ENCODE assay signal across 1 cellular context in the genomic region with DNA sequence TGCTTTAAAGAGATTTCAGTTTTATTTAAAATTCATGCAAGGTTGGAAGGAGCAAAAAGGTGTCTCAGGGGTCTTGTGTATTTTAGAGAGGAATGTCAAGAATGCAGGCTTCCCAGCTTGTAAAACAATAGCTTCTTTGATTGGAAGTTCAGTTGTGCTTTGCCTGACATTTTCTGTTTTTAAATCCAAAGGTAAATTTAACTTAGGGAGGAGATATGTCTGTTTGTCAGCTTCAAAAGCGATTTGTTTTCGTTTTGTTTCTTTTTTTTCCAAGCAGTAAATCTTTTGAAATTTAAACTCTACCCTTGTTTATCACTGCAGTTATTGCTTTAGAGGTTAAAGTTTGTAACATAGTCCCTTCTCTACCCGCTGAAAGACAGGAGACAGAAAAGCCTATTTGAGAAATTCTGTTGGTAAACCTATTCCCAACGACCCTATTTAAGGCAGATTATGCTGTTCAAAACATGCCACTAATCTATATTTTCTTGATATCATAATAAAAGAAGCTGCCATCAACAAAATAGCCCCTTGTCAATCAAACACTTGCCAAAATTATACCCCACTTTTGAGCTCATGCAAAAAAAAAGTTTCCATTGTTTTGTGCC.
TF ChIP-seq lines count a peak whose summit lies in the region.

No MANE protein-coding gene starts in this region.

TF ChIP-seq in HepG2, 621 proteins besides CTCF, POLR2A, EP300 and RAD21 (continued from another document and continues in another):
- peak; percentile 86 for TF ChIP-seq ARID3A (IDR thresholded peaks at IDR 0.05; ENCODE audit: low read depth, low read length)
- peak; percentile 92 for TF ChIP-seq RCOR2 (CRISPR knock-in tag; IDR thresholded peaks at IDR 0.05)
- TF ChIP-seq ZNF383 (CRISPR knock-in tag; IDR thresholded peaks at IDR 0.05; ENCODE audit: borderline replicate concordance): no peak
- TF ChIP-seq TBP (CRISPR knock-in tag; IDR thresholded peaks at IDR 0.05): no peak
- peak; percentile 77; the same call in 1 of the 2 replicates for TF ChIP-seq SMYD3 (CRISPR knock-in tag; IDR thresholded peaks at IDR 0.05)
- TF ChIP-seq RXRA (CRISPR knock-in tag; IDR thresholded peaks at IDR 0.05): no peak; the same call in 1 of the 2 replicates
- TF ChIP-seq ZMYM4 (CRISPR knock-in tag; IDR thresholded peaks at IDR 0.05): peak; percentile 65
- peak; percentile 67 for TF ChIP-seq STAG1 (CRISPR knock-in tag; IDR thresholded peaks at IDR 0.05)
- peak; percentile 15; the same call in 1 of the 2 replicates for TF ChIP-seq TOPORS (CRISPR knock-in tag; IDR thresholded peaks at IDR 0.05)
- peak; percentile 53; the same call in 1 of the 2 replicates for TF ChIP-seq ZNF281 (CRISPR knock-in tag; IDR thresholded peaks at IDR 0.05; ENCODE audit: borderline replicate concordance)
- TF ChIP-seq ZNF20 (CRISPR knock-in tag; IDR thresholded peaks at IDR 0.05): no peak
- TF ChIP-seq, protein P1, sequence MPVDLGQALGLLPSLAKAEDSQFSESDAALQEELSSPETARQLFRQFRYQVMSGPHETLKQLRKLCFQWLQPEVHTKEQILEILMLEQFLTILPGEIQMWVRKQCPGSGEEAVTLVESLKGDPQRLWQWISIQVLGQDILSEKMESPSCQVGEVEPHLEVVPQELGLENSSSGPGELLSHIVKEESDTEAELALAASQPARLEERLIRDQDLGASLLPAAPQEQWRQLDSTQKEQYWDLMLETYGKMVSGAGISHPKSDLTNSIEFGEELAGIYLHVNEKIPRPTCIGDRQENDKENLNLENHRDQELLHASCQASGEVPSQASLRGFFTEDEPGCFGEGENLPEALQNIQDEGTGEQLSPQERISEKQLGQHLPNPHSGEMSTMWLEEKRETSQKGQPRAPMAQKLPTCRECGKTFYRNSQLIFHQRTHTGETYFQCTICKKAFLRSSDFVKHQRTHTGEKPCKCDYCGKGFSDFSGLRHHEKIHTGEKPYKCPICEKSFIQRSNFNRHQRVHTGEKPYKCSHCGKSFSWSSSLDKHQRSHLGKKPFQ (CRISPR knock-in tag; IDR thresholded peaks at IDR 0.05; ENCODE audit: insufficient replicate concordance): peak; percentile 38
- TF ChIP-seq ZNF614 (CRISPR knock-in tag; IDR thresholded peaks at IDR 0.05; ENCODE audit: borderline replicate concordance): peak; percentile 90
- peak; percentile 94 for TF ChIP-seq HOMEZ (CRISPR knock-in tag; IDR thresholded peaks at IDR 0.05; ENCODE audit: low read depth)
- TF ChIP-seq ZNF678 (CRISPR knock-in tag; IDR thresholded peaks at IDR 0.05): no peak
- peak; percentile 96 for TF ChIP-seq SIX4 (CRISPR knock-in tag; IDR thresholded peaks at IDR 0.05)
- TF ChIP-seq ZNF629 (CRISPR knock-in tag; conservative IDR thresholded peaks at IDR 0.05): 0 out of 2 replicates have a peak, but pooled peaks have one; percentile 15
- no peak for TF ChIP-seq KLF12 (CRISPR knock-in tag; IDR thresholded peaks at IDR 0.05; ENCODE audit: borderline replicate concordance)
- peak; percentile 94 for TF ChIP-seq BCL6 (CRISPR knock-in tag; IDR thresholded peaks at IDR 0.05)
- TF ChIP-seq NR1H2 (CRISPR knock-in tag; IDR thresholded peaks at IDR 0.05; ENCODE audit: borderline replicate concordance, low read depth): no peak
- TF ChIP-seq NBN (conservative IDR thresholded peaks at IDR 0.05): no peak
- TF ChIP-seq ZBTB7B (CRISPR knock-in tag; IDR thresholded peaks at IDR 0.05): peak; percentile 94
- TF ChIP-seq REXO4 (CRISPR knock-in tag; IDR thresholded peaks at IDR 0.05; ENCODE audit: borderline replicate concordance): no peak
- no peak for TF ChIP-seq ZNF510 (CRISPR knock-in tag; IDR thresholded peaks at IDR 0.05; ENCODE audit: low read depth)
- no peak for TF ChIP-seq NFIB (CRISPR knock-in tag; IDR thresholded peaks at IDR 0.05; ENCODE audit: borderline replicate concordance)
- TF ChIP-seq ELF4 (CRISPR knock-in tag; IDR thresholded peaks at IDR 0.05; ENCODE audit: borderline replicate concordance): peak; percentile 81; the same call in 1 of the 2 replicates
- no peak for TF ChIP-seq ZNF543 (CRISPR knock-in tag; IDR thresholded peaks at IDR 0.05)
- TF ChIP-seq SMAD9 (CRISPR knock-in tag; IDR thresholded peaks at IDR 0.05): no peak
- TF ChIP-seq MXD1 (CRISPR knock-in tag; IDR thresholded peaks at IDR 0.05): no peak
- TF ChIP-seq, protein P2, sequence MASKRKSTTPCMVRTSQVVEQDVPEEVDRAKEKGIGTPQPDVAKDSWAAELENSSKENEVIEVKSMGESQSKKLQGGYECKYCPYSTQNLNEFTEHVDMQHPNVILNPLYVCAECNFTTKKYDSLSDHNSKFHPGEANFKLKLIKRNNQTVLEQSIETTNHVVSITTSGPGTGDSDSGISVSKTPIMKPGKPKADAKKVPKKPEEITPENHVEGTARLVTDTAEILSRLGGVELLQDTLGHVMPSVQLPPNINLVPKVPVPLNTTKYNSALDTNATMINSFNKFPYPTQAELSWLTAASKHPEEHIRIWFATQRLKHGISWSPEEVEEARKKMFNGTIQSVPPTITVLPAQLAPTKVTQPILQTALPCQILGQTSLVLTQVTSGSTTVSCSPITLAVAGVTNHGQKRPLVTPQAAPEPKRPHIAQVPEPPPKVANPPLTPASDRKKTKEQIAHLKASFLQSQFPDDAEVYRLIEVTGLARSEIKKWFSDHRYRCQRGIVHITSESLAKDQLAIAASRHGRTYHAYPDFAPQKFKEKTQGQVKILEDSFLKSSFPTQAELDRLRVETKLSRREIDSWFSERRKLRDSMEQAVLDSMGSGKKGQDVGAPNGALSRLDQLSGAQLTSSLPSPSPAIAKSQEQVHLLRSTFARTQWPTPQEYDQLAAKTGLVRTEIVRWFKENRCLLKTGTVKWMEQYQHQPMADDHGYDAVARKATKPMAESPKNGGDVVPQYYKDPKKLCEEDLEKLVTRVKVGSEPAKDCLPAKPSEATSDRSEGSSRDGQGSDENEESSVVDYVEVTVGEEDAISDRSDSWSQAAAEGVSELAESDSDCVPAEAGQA (IDR thresholded peaks at IDR 0.05; ENCODE audit: low read depth): no peak
- TF ChIP-seq, protein P2 (CRISPR knock-in tag; IDR thresholded peaks at IDR 0.05; ENCODE audit: borderline replicate concordance): peak; percentile 58; the same call in 1 of the 2 replicates
- TF ChIP-seq, protein P3, sequence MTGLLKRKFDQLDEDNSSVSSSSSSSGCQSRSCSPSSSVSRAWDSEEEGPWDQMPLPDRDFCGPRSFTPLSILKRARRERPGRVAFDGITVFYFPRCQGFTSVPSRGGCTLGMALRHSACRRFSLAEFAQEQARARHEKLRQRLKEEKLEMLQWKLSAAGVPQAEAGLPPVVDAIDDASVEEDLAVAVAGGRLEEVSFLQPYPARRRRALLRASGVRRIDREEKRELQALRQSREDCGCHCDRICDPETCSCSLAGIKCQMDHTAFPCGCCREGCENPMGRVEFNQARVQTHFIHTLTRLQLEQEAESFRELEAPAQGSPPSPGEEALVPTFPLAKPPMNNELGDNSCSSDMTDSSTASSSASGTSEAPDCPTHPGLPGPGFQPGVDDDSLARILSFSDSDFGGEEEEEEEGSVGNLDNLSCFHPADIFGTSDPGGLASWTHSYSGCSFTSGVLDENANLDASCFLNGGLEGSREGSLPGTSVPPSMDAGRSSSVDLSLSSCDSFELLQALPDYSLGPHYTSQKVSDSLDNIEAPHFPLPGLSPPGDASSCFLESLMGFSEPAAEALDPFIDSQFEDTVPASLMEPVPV (CRISPR knock-in tag; IDR thresholded peaks at IDR 0.05): no peak
- no peak for TF ChIP-seq MXD4 (CRISPR knock-in tag; IDR thresholded peaks at IDR 0.05)
- TF ChIP-seq, protein P4, sequence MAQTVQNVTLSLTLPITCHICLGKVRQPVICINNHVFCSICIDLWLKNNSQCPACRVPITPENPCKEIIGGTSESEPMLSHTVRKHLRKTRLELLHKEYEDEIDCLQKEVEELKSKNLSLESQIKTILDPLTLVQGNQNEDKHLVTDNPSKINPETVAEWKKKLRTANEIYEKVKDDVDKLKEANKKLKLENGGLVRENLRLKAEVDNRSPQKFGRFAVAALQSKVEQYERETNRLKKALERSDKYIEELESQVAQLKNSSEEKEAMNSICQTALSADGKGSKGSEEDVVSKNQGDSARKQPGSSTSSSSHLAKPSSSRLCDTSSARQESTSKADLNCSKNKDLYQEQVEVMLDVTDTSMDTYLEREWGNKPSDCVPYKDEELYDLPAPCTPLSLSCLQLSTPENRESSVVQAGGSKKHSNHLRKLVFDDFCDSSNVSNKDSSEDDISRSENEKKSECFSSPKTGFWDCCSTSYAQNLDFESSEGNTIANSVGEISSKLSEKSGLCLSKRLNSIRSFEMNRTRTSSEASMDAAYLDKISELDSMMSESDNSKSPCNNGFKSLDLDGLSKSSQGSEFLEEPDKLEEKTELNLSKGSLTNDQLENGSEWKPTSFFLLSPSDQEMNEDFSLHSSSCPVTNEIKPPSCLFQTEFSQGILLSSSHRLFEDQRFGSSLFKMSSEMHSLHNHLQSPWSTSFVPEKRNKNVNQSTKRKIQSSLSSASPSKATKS (CRISPR knock-in tag; IDR thresholded peaks at IDR 0.05): 0 out of 2 replicates have a peak, but pooled peaks have one; percentile 76
- TF ChIP-seq TARDBP (CRISPR knock-in tag; IDR thresholded peaks at IDR 0.05): peak; percentile 77
- TF ChIP-seq ETV6 (CRISPR knock-in tag; conservative IDR thresholded peaks at IDR 0.05): no peak
- TF ChIP-seq NR3C1 (CRISPR knock-in tag; IDR thresholded peaks at IDR 0.05): no peak
- no peak for TF ChIP-seq ZNF326 (CRISPR knock-in tag; IDR thresholded peaks at IDR 0.05; ENCODE audit: borderline replicate concordance)
- no peak for TF ChIP-seq IKZF4 (CRISPR knock-in tag; IDR thresholded peaks at IDR 0.05; ENCODE audit: borderline replicate concordance, low read depth, not compliant biosample characterization)
